Comparison of ENCODE assay signal across 20 cellular contexts in genomic region chr4:145847764-145848163, GRCh38.
DNase-seq lines count a peak whose midpoint lies in the region; ATAC-seq, FAIRE-seq and TF ChIP-seq lines count a peak whose summit lies in the region.
"Had no signal": no experiment of that assay in that cellular context is flagged by ENCODE, and none has a peak within 500 bp of the region (broad histone marks: within the 10 kb centered on the region; RNA-seq: fewer than 3 reads in every experiment).

No MANE protein-coding gene starts in this region.

- no peak for FAIRE-seq in small intestine (lab: Jason Lieb, UNC)
- FAIRE-seq: D721Med, K562 had no signal

- intact Hi-C loops in right lobe of liver (cut with DNase I), result no loop called here
- intact Hi-C loops in MCF 10A (cut with micrococcal nuclease), result no loop called here

- H3K4me2 ChIP-seq in parathyroid adenoma (ENCODE audit: low read length), result no peak overlapping the region

- POLR2A ChIA-PET in MCF 10A (lab: Yijun Ruan, JAX), result interaction anchor here (0.6 kb wide), 1 partner anchor 370 kb away, joined by 3 read pairs; no protein-coding TSS in a partner anchor
- POLR2A ChIA-PET in activated CD8-positive, alpha-beta T cell treated with anti-CD3 and anti-CD28 coated beads, Interleukin-2, amount 10 ng/mL, durations not matched to agents 7 days and 5 days (lab: Charles Lee), result no interaction called here

- CTCF ChIA-PET in MCF 10A (lab: Yijun Ruan, JAX), result interaction anchor here (0.7 to 1.2 kb wide), 3 partner anchors 8 to 218 kb away, joined by 3 read pairs; no protein-coding TSS in a partner anchor
- CTCF ChIA-PET in activated CD8-positive, alpha-beta T cell treated with anti-CD3 and anti-CD28 coated beads, Interleukin-2, amount 10 ng/mL, durations not matched to agents 7 days and 5 days (lab: Charles Lee), result interaction anchor here (0.6 kb wide), 1 partner anchor 1194 kb away, joined by 3 read pairs; no protein-coding TSS in a partner anchor

- no peak for TF ChIP-seq POLR2A in right lobe of liver (IDR thresholded peaks at IDR 0.05)

- H3K4me3 ChIP-seq in right lobe of liver (no peak overlapping the region), parathyroid adenoma (ENCODE audit: low read depth, low read length) (no peak overlapping the region), small intestine (ENCODE audit: low read depth in 1 of 2, low read length in 2 of 2) (no peak overlapping the region)
- H3K4me3 ChIP-seq: K562 had no signal

- no peak overlapping the region for H3K9ac ChIP-seq in parathyroid adenoma

- H3K36me3 ChIP-seq in right lobe of liver (no peaks in the 10 kb centered on the region), parathyroid adenoma (ENCODE audit: control insufficient read depth, insufficient read depth, low read length) (no peaks in the 10 kb centered on the region), small intestine (ENCODE audit: control insufficient read depth in 2 of 2, insufficient read depth in 2 of 2, low read length in 2 of 2) (peaks cover 0 to 6% of the 10 kb centered on the region in 2 donors)

- H3K4me3 Mint-ChIP-seq in MCF 10A (ENCODE audit: unreplicated experiment), result no peak overlapping the region
- no peak overlapping the region for H3K4me3 Mint-ChIP-seq in activated CD8-positive, alpha-beta T cell treated with anti-CD3 and anti-CD28 coated beads, Interleukin-2, amount 10 ng/mL, durations not matched to agents 7 days and 5 days
- H3K4me3 Mint-ChIP-seq: CD8-positive, alpha-beta memory T cell had no signal

- no peak overlapping the region for H3K27ac Mint-ChIP-seq in MCF 10A (ENCODE audit: low read depth, unreplicated experiment)
- H3K27ac Mint-ChIP-seq in activated CD8-positive, alpha-beta T cell treated with anti-CD3 and anti-CD28 coated beads, Interleukin-2, amount 10 ng/mL, durations not matched to agents 7 days and 5 days, result no peak overlapping the region

- H3K9me3 Mint-ChIP-seq in MCF 10A (ENCODE audit: unreplicated experiment), result no peaks in the 10 kb centered on the region
- H3K9me3 Mint-ChIP-seq in activated CD8-positive, alpha-beta T cell treated with anti-CD3 and anti-CD28 coated beads, Interleukin-2, amount 10 ng/mL, durations not matched to agents 7 days and 5 days (ENCODE audit: insufficient read depth), result no peaks in the 10 kb centered on the region
- H3K9me3 Mint-ChIP-seq: CD8-positive, alpha-beta memory T cell had no signal

- BruUV-seq in MCF 10A (replicated peaks; lab: Mats Ljungman, UMichigan), result no TSS peak

- H3K27me3 ChIP-seq in right lobe of liver, result no peaks in the 10 kb centered on the region
- H3K27me3 ChIP-seq in parathyroid adenoma (ENCODE audit: control insufficient read depth, insufficient read depth, low read length), result no peaks in the 10 kb centered on the region
- H3K27me3 ChIP-seq in small intestine (ENCODE audit: control insufficient read depth in 2 of 2, insufficient read depth in 2 of 2, low read length in 2 of 2), result no peaks in the 10 kb centered on the region

- peaks cover 13% of the 10 kb centered on the region for H3K4me1 Mint-ChIP-seq in MCF 10A (ENCODE audit: insufficient read depth, unreplicated experiment)
- peaks cover 27% of the 10 kb centered on the region for H3K4me1 Mint-ChIP-seq in activated CD8-positive, alpha-beta T cell treated with anti-CD3 and anti-CD28 coated beads, Interleukin-2, amount 10 ng/mL, durations not matched to agents 7 days and 5 days (ENCODE audit: low read depth)

- H3K36me3 Mint-ChIP-seq in MCF 10A (ENCODE audit: insufficient read depth, unreplicated experiment), result peaks cover 7% of the 10 kb centered on the region
- peaks cover 38% of the 10 kb centered on the region for H3K36me3 Mint-ChIP-seq in activated CD8-positive, alpha-beta T cell treated with anti-CD3 and anti-CD28 coated beads, Interleukin-2, amount 10 ng/mL, durations not matched to agents 7 days and 5 days (ENCODE audit: low read depth)

- H3K27ac ChIP-seq in right lobe of liver (no peak overlapping the region), parathyroid adenoma (peak overlapping the region; percentile 51), small intestine (ENCODE audit: low read depth in 1 of 2, low read length in 1 of 2) (no peak overlapping the region)

- H3K4me1 ChIP-seq in right lobe of liver (peaks cover 0 to 2% (median 0%) of the 10 kb centered on the region in 4 donors), parathyroid adenoma (peaks cover 10% of the 10 kb centered on the region), small intestine (ENCODE audit: control insufficient read depth in 2 of 2, insufficient read depth in 1 of 2, low read depth in 1 of 2, low read length in 1 of 2) (no peaks in the 10 kb centered on the region)

- H3K9me3 ChIP-seq in right lobe of liver, result no peaks in the 10 kb centered on the region
- no peaks in the 10 kb centered on the region for H3K9me3 ChIP-seq in parathyroid adenoma (ENCODE audit: control insufficient read depth, low read length)
- no peaks in the 10 kb centered on the region for H3K9me3 ChIP-seq in small intestine (ENCODE audit: control insufficient read depth, low read depth)

- TF ChIP-seq CTCF in right lobe of liver (IDR thresholded peaks at IDR 0.05), result no peak
- no peak for TF ChIP-seq CTCF in parathyroid adenoma (IDR thresholded peaks at IDR 0.05)
- TF ChIP-seq CTCF in MCF 10A (IDR thresholded peaks at IDR 0.05; ENCODE audit: unreplicated experiment), result no peak

- 64% methylated on average over 6 of the region's 7 CpGs for WGBS in right lobe of liver (ENCODE audit: insufficient coverage, low coverage, low lambda C conversion rate, missing lambda C conversion rate)
- WGBS in small intestine, 3 donors, result 87 to 92% (median 90%) methylated on average over 7 of the region's 7 CpGs

- ATAC-seq in right lobe of liver, result peak in 3 of 4 donors; percentile 27 to 68 (median 67)
- ATAC-seq in activated CD8-positive, alpha-beta T cell treated with anti-CD3 and anti-CD28 coated beads, Interleukin-2, amount 10 ng/mL, durations not matched to agents 7 days and 5 days, result no peak
- ATAC-seq: K562 had no signal

- H2AFZ ChIP-seq in parathyroid adenoma, result peak overlapping the region; percentile 42

- DNase-seq in Ammon's horn (ENCODE audit: low spot score) (peak; percentile 68), dermis blood vessel endothelial cell (peak; percentile 26), right lobe of liver (no peak), germinal center (ENCODE audit: low spot score) (no peak), small intestine (no peak), MCF 10A (ENCODE audit: unreplicated experiment) (no peak)
- no peak for DNase-seq in activated CD8-positive, alpha-beta T cell treated with anti-CD3 and anti-CD28 coated beads, Interleukin-2, amount 10 ng/mL, durations not matched to agents 7 days and 5 days
- DNase-seq: 8988T; CD8-positive, alpha-beta memory T cell; DMS79 treated with DMSO at 0.1 percent for 48 hours; HCEC 1CT; NCI-H1417 treated with DMSO at 0.1 percent for 48 hours; NCI-H1930; NCI-H446 treated with DMSO at 0.1 percent for 48 hours; NK-92 treated with Interleukin-12 subunit alpha and Interleukin-12 subunit beta, amount 100 ng/mL, for 24 hours; OCI-M1; SIG-M5 had no signal

- no peaks in the 10 kb centered on the region for H3K27me3 Mint-ChIP-seq in MCF 10A (ENCODE audit: insufficient read depth, unreplicated experiment)
- no peaks in the 10 kb centered on the region for H3K27me3 Mint-ChIP-seq in activated CD8-positive, alpha-beta T cell treated with anti-CD3 and anti-CD28 coated beads, Interleukin-2, amount 10 ng/mL, durations not matched to agents 7 days and 5 days (ENCODE audit: low read depth)
- H3K27me3 Mint-ChIP-seq: CD8-positive, alpha-beta memory T cell had no signal

- no peaks in the 10 kb centered on the region for H3K79me2 ChIP-seq in parathyroid adenoma

Comparison
In these comparisons a context has a peak if more than half of its experiments do, and no peak if none do; other contexts are left out.
1. DNase-seq: peak in Ammon's horn (single experiment) and dermis blood vessel endothelial cell (single experiment); none in right lobe of liver (0 of 3), germinal center (single experiment), small intestine (single experiment), MCF 10A (single experiment) and activated CD8-positive, alpha-beta T cell treated with anti-CD3 and anti-CD28 coated beads, Interleukin-2, amount 10 ng/mL, durations not matched to agents 7 days and 5 days (single experiment).